Comparison of ENCODE assay signal across 8 cellular contexts in genomic region chr5:16615737-16616535, GRCh38. TPM values are rescaled to one million over a fixed set of nuclear protein-coding genes. Genes with fewer than 3 reads are reported as not detected.
A peak's percentile ranks its signal among the peaks of the same experiment; 100 is the strongest.
DNase-seq lines count a peak whose midpoint lies in the region; ATAC-seq and TF ChIP-seq lines count a peak whose summit lies in the region.

No MANE protein-coding gene starts in this region.

- H3K9me3 Mint-ChIP-seq in activated CD8-positive, alpha-beta T cell treated with anti-CD3 and anti-CD28 coated beads for 36 hours: peaks cover 6% of the 10 kb centered on the region

- peak; percentile 3 for ATAC-seq in HG03354 (IDR thresholded peaks at IDR 0.05; ENCODE audit: poor library complexity, severe bottlenecking, unreplicated experiment)
- no peak for ATAC-seq in activated CD8-positive, alpha-beta T cell treated with anti-CD3 and anti-CD28 coated beads for 36 hours

- no peaks in the 10 kb centered on the region for H3K36me3 ChIP-seq in right atrium auricular region

- CTCF ChIA-PET in activated CD8-positive, alpha-beta T cell treated with anti-CD3 and anti-CD28 coated beads for 36 hours (lab: Charles Lee): interaction anchor here (1.0 to 2.2 kb wide), 6 partner anchors 11 to 51 kb away, joined by 3 to 15 read pairs (median 4); no protein-coding TSS in a partner anchor

- no peaks in the 10 kb centered on the region for H3K27me3 Mint-ChIP-seq in activated CD8-positive, alpha-beta T cell treated with anti-CD3 and anti-CD28 coated beads for 36 hours

- H3K36me3 Mint-ChIP-seq in activated CD8-positive, alpha-beta T cell treated with anti-CD3 and anti-CD28 coated beads for 36 hours (ENCODE audit: low read depth): peaks cover 24% of the 10 kb centered on the region

- POLR2A ChIA-PET in activated CD8-positive, alpha-beta T cell treated with anti-CD3 and anti-CD28 coated beads for 36 hours (lab: Charles Lee): interaction anchor here (1.3 to 2.8 kb wide), 3 partner anchors 10 to 149 kb away, joined by 5 to 79 read pairs (median 5); no protein-coding TSS in a partner anchor

- DNase-seq in ELF-1 (ENCODE audit: low read depth, low spot score) (peak; percentile 5), right atrium auricular region (ENCODE audit: low spot score) (no peak), skeletal muscle cell (ENCODE audit: low read depth) (no peak), hippocampal formation (lab: John Stamatoyannopoulos, UW) (no peak), dedifferentiated amniotic fluid mesenchymal stem cell (ENCODE audit: extremely low spot score) (no peak), epidermal melanocyte (ENCODE audit: insufficient read length, low spot score) (no peak)
- peak; percentile 28 for DNase-seq in activated CD8-positive, alpha-beta T cell treated with anti-CD3 and anti-CD28 coated beads for 36 hours

- H3K4me3 ChIP-seq in right atrium auricular region: peak overlapping the region; percentile 89 to 91
- peak overlapping the region; percentile 52 for H3K4me3 ChIP-seq in skeletal muscle cell (ENCODE audit: low read depth, low read length)

- intact Hi-C loops in activated CD8-positive, alpha-beta T cell treated with anti-CD3 and anti-CD28 coated beads for 36 hours (cut with micrococcal nuclease): no loop called here

- peak overlapping the region; percentile 93 for H3K27ac Mint-ChIP-seq in activated CD8-positive, alpha-beta T cell treated with anti-CD3 and anti-CD28 coated beads for 36 hours

- no peaks in the 10 kb centered on the region for H3K27me3 ChIP-seq in right atrium auricular region

- H3K4me1 ChIP-seq in right atrium auricular region: peaks cover 0 to 19% of the 10 kb centered on the region in 2 donors

- no peak for TF ChIP-seq CTCF in activated CD8-positive, alpha-beta T cell treated with anti-CD3 and anti-CD28 coated beads for 36 hours (IDR thresholded peaks at IDR 0.05)
- TF ChIP-seq CTCF in right atrium auricular region (IDR thresholded peaks at IDR 0.05): no peak

- H3K9me3 ChIP-seq in right atrium auricular region: no peaks in the 10 kb centered on the region

- H3K4me1 Mint-ChIP-seq in activated CD8-positive, alpha-beta T cell treated with anti-CD3 and anti-CD28 coated beads for 36 hours (ENCODE audit: low read depth): peaks cover 41% of the 10 kb centered on the region

- H3K4me3 Mint-ChIP-seq in activated CD8-positive, alpha-beta T cell treated with anti-CD3 and anti-CD28 coated beads for 36 hours: peak overlapping the region; percentile 95

- H3K27ac ChIP-seq in right atrium auricular region: peak overlapping the region; percentile 86 to 96

RNA-seq across cellular contexts. Expression of gene RETREG1, which starts 0.9 kb away (rescaled TPM):
- total RNA-seq in activated CD8-positive, alpha-beta T cell treated with anti-CD3 and anti-CD28 coated beads for 36 hours: 10 to 100 TPM; 31.7 to 31.9 TPM
- 100 to 1,000 TPM; 102 to 180 TPM for total RNA-seq in right atrium auricular region

Comparison
In these comparisons a context has a peak if more than half of its experiments do, and no peak if none do; other contexts are left out.
1. DNase-seq: peak in ELF-1 (single experiment) and activated CD8-positive, alpha-beta T cell treated with anti-CD3 and anti-CD28 coated beads for 36 hours (single experiment); none in right atrium auricular region (single experiment), skeletal muscle cell (single experiment), hippocampal formation (0 of 2), dedifferentiated amniotic fluid mesenchymal stem cell (single experiment) and epidermal melanocyte (single experiment).